8 cellular contexts compared by ENCODE assay signal in genomic region chr1:3857791-3858129, GRCh38. TPM values are rescaled to one million over a fixed set of nuclear protein-coding genes. Genes with fewer than 3 reads are reported as not detected.
DNase-seq lines count a peak whose midpoint lies in the region; ATAC-seq and TF ChIP-seq lines count a peak whose summit lies in the region.

No MANE protein-coding gene starts in this region.

- peak overlapping the region; percentile 59 for H3K27ac ChIP-seq in cardiac muscle cell
- peak overlapping the region; percentile 44 to 84 (median 78) for H3K27ac ChIP-seq in body of pancreas
- peak overlapping the region; percentile 85 for H3K27ac ChIP-seq in lower lobe of right lung
- no peak overlapping the region for H3K27ac ChIP-seq in urinary bladder (ENCODE audit: low read depth)

- H3K36me3 ChIP-seq in cardiac muscle cell (no peaks in the 10 kb centered on the region), body of pancreas (replicated peaks in 1 of 2; ENCODE audit: insufficient read depth in 1 of 2, low read depth in 2 of 2) (no peaks in the 10 kb centered on the region), lower lobe of right lung (no peaks in the 10 kb centered on the region), urinary bladder (ENCODE audit: insufficient read depth) (no peaks in the 10 kb centered on the region)

- ATAC-seq in Right ventricle myocardium inferior = no peak
- peak; percentile 1 for ATAC-seq in body of pancreas
- ATAC-seq in lower lobe of right lung = peak; percentile 2 to 16
- ATAC-seq in GM18870 (IDR thresholded peaks at IDR 0.05; ENCODE audit: unreplicated experiment) = no peak

- H3K9me3 ChIP-seq in cardiac muscle cell (ENCODE audit: low read depth) (no peaks in the 10 kb centered on the region), body of pancreas (no peaks in the 10 kb centered on the region), lower lobe of right lung (no peaks in the 10 kb centered on the region)

- H3K4me1 ChIP-seq in cardiac muscle cell (ENCODE audit: low read depth) = peaks cover 6% of the 10 kb centered on the region
- H3K4me1 ChIP-seq in body of pancreas = peaks cover 36% of the 10 kb centered on the region
- peaks cover 24% of the 10 kb centered on the region for H3K4me1 ChIP-seq in lower lobe of right lung
- H3K4me1 ChIP-seq in urinary bladder (ENCODE audit: insufficient read depth) = peaks cover 1% of the 10 kb centered on the region

- TF ChIP-seq CTCF in cardiac muscle cell (IDR thresholded peaks at IDR 0.05; ENCODE audit: low read depth, low read length) (no peak), body of pancreas (IDR thresholded peaks at IDR 0.05) (no peak), lower lobe of right lung (IDR thresholded peaks at IDR 0.05) (no peak)

- WGBS in body of pancreas, 2 donors = 2 to 3% methylated on average over 6 to 20 of the region's 21 CpGs
- WGBS in urinary bladder = 10% methylated on average over 21 of the region's 21 CpGs

- peak overlapping the region; percentile 79 for H3K4me3 ChIP-seq in cardiac muscle cell
- peak overlapping the region; percentile 61 to 83 for H3K4me3 ChIP-seq in body of pancreas
- peak overlapping the region; percentile 95 for H3K4me3 ChIP-seq in lower lobe of right lung
- peak overlapping the region; percentile 99 for H3K4me3 ChIP-seq in urinary bladder (ENCODE audit: low read depth, low read length)

- no peak for TF ChIP-seq POLR2A in body of pancreas (IDR thresholded peaks at IDR 0.05)

- H3K27me3 ChIP-seq in cardiac muscle cell = no peaks in the 10 kb centered on the region
- H3K27me3 ChIP-seq in body of pancreas = no peaks in the 10 kb centered on the region
- H3K27me3 ChIP-seq in lower lobe of right lung (ENCODE audit: low read depth) = no peaks in the 10 kb centered on the region

- intact Hi-C loops in Right ventricle myocardium inferior (cut with DNase I) (loop anchor here (5.0 kb wide), 1 partner anchor 40 kb away; no protein-coding TSS in a partner anchor), body of pancreas (cut with DNase I) (no loop called here), lower lobe of right lung (cut with DNase I) (no loop called here)

- peak in 1 of 2 donors; percentile 2 for DNase-seq in cardiac muscle cell (ENCODE audit: low read depth in 1 of 2, low spot score in 1 of 2)
- DNase-seq in Right ventricle myocardium inferior (ENCODE audit: missing footprints) = no peak
- peak in 1 of 4 donors; percentile 27 for DNase-seq in body of pancreas
- DNase-seq in lower lobe of right lung = no peak
- no peak for DNase-seq in GM19238 (ENCODE audit: insufficient read length, low spot score)
- DNase-seq in NCI-H748 treated with DMSO at 0.1 percent for 48 hours (lab: John Stamatoyannopoulos, UW) = no peak

RNA-seq across cellular contexts. Expression of gene DFFB, which starts 0.5 kb away (rescaled TPM):
- total RNA-seq in cardiac muscle cell = 8.0 and 9.7 TPM in 2 replicates
- polyA plus RNA-seq in cardiac muscle cell = 6.5 and 7.2 TPM in 2 replicates
- total RNA-seq in Right ventricle myocardium inferior = 3.3 TPM
- 10 to 100 TPM in 1 of 2 donors, 1 to 10 TPM in 1; 6.5 to 13.5 TPM for total RNA-seq in body of pancreas
- total RNA-seq in lower lobe of right lung = 10.6 TPM
- 8.5 TPM for total RNA-seq in urinary bladder
- polyA plus RNA-seq in urinary bladder = 6.7 TPM

RNA-seq across cellular contexts. Expression of gene CEP104, which starts 0.7 kb away (rescaled TPM):
- total RNA-seq in cardiac muscle cell = 17.9 and 21.4 TPM in 2 replicates
- 26.3 and 32.4 TPM in 2 replicates for polyA plus RNA-seq in cardiac muscle cell
- total RNA-seq in Right ventricle myocardium inferior = 34.1 TPM
- 10 to 100 TPM; 17.9 to 22.1 TPM for total RNA-seq in body of pancreas
- total RNA-seq in lower lobe of right lung = 53.9 TPM
- 20.3 TPM for total RNA-seq in urinary bladder
- polyA plus RNA-seq in urinary bladder = 17.0 TPM

RNA-seq across cellular contexts. Expression of gene C1orf174, which starts 42.3 kb away (rescaled TPM):
- total RNA-seq in cardiac muscle cell (20.3 and 22.2 TPM in 2 replicates), Right ventricle myocardium inferior (14.1 TPM), body of pancreas (10 to 100 TPM; 14.8 to 15.6 TPM), lower lobe of right lung (19.8 TPM), urinary bladder (24.5 TPM)
- polyA plus RNA-seq in cardiac muscle cell (17.6 and 26.1 TPM in 2 replicates), urinary bladder (18.8 TPM)

Comparison
In these comparisons a context has a peak if more than half of its experiments do, and no peak if none do; other contexts are left out.
1. ATAC-seq: peak in body of pancreas (single experiment) and lower lobe of right lung (2 of 2); none in Right ventricle myocardium inferior (single experiment) and GM18870 (single experiment).
2. Peak in every context shown above with its lines, with median percentiles within 50 percentile points of each other: H3K4me3 ChIP-seq.